8 cellular contexts compared by ENCODE assay signal in the genomic region with DNA sequence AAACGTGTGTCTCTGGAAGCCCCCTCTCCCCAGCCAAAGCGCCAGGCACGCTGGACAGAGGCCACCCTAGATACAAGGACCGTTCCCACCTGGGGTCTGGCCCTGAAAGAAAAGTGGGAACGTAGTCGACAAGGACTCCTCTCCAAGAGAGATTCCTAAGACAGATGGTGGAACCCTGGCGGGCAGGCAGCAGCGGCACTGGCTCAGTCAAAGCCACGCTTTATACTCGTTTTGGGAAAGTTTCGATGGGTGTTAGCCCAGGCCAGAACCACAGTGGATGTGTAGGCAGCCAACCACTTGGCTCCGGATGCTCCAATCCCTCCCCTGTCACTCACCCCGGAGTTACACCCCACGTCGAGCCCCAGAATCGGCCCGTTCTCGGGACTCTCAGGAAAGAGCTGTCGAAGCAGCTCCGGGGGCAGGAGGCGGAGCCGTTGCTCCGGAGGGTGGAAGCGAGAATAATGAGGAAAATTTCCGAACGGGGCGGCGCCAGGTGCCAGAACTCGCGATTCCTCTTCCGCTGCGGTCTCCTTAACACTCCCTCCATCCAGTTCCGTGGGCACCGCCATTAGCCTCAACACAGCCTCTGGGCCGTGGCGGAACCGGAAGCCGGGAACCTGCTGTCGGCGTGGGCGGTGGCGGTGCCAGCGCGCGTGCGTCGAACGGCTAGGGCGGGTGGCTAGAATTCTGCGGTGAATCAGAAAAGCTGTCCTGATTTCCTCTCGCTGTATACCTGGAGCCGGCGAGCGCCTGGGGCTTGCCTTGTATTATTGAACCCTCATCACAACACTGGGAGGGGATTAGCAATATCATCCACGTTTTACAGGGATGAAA. TPM values are rescaled to one million over a fixed set of nuclear protein-coding genes. Genes with fewer than 3 reads are reported as not detected.
DNase-seq lines count a peak whose midpoint lies in the region; ATAC-seq and TF ChIP-seq lines count a peak whose summit lies in the region.

Gene BCDIN3D, minus strand, starts transcription at position 588 of the 834 bp plus-strand sequence. Its CDS starts 19 bp downstream, at position 569.

- peaks cover 2 to 13% (median 10%) of the 10 kb centered on the region in 4 donors for H3K4me1 ChIP-seq in liver (ENCODE audit: control insufficient read depth in 4 of 4, insufficient read depth in 4 of 4, low read length in 3 of 4)

- H3K36me3 Mint-ChIP-seq in activated CD4-positive, alpha-beta T cell treated with anti-CD3 and anti-CD28 coated beads, Interleukin-2, amount 10 ng/mL, durations not matched to agents 7 days and 5 days (ENCODE audit: low read depth) = peaks cover 13% of the 10 kb centered on the region

- H3K9me3 Mint-ChIP-seq in activated CD4-positive, alpha-beta T cell treated with anti-CD3 and anti-CD28 coated beads, Interleukin-2, amount 10 ng/mL, durations not matched to agents 7 days and 5 days = peaks cover 7% of the 10 kb centered on the region

- H3K4me3 ChIP-seq in BJ (ENCODE audit: low read depth, low read length) (peak within 1 kb of the TSS; percentile 80), liver (ENCODE audit: low read depth in 1 of 3, low read length in 3 of 3) (peak within 1 kb of the TSS; percentile 55 to 99 (median 79))

- TF ChIP-seq RAD21 in liver (IDR thresholded peaks at IDR 0.05) = peak; percentile 10 to 42

- DNase-seq in BJ (ENCODE audit: low read depth) (peak; percentile 52), NCI-H526 (lab: John Stamatoyannopoulos, UW) (peak; percentile 72 to 92), cortex of kidney (lab: John Stamatoyannopoulos, UW) (peak; percentile 58)
- DNase-seq in activated CD4-positive, alpha-beta T cell treated with anti-CD3 and anti-CD28 coated beads, Interleukin-2, amount 10 ng/mL, durations not matched to agents 7 days and 5 days = peak; percentile 94
- DNase-seq in stimulated activated CD4-positive, alpha-beta T cell treated with anti-CD3 and anti-CD28 coated beads, Interleukin-4, amount 100 ng/mL, for 1 hour = peak; percentile 96

- H3K36me3 ChIP-seq in BJ (ENCODE audit: control insufficient read depth, insufficient read depth, low read length) (no peaks in the 10 kb centered on the region), liver (ENCODE audit: control insufficient read depth in 4 of 4, insufficient read depth in 3 of 4, low read depth in 1 of 4, low read length in 3 of 4) (no peaks in the 10 kb centered on the region)

- H3K9ac ChIP-seq in liver (ENCODE audit: low read depth in 1 of 2, low read length in 2 of 2) = peak within 1 kb of the TSS; percentile 71 to 96

- no peak for TF ChIP-seq CTCF in BJ (IDR thresholded peaks at IDR 0.05; ENCODE audit: insufficient read depth, low read depth, low read length)
- TF ChIP-seq CTCF in liver (IDR thresholded peaks at IDR 0.05; ENCODE audit: low read depth, low read length, missing input control) = no peak

- H3K9me3 ChIP-seq in liver (ENCODE audit: control insufficient read depth in 4 of 4, low read length in 3 of 4) = no peaks in the 10 kb centered on the region

- POLR2A ChIA-PET in BJ (lab: Charles Lee) = interaction anchor here (0.6 to 0.9 kb wide), 4 partner anchors 11 to 1057 kb away, joined by 3 to 15 read pairs (median 4); partner anchors contain the start of gene NCKAP5L
- POLR2A ChIA-PET in activated CD4-positive, alpha-beta T cell treated with anti-CD3 and anti-CD28 coated beads, Interleukin-2, amount 10 ng/mL, durations not matched to agents 7 days and 5 days (lab: Charles Lee) = interaction anchor here (1.0 kb wide), 1 partner anchor 80 kb away, joined by 4 read pairs; no protein-coding TSS in a partner anchor

- WGBS in liver = under 1% methylated on average over 55 of the region's 55 CpGs

- H3K4me1 Mint-ChIP-seq in activated CD4-positive, alpha-beta T cell treated with anti-CD3 and anti-CD28 coated beads, Interleukin-2, amount 10 ng/mL, durations not matched to agents 7 days and 5 days = peaks cover 43% of the 10 kb centered on the region

- peak; percentile 73 for ATAC-seq in GM19328 (IDR thresholded peaks at IDR 0.05; ENCODE audit: unreplicated experiment)
- ATAC-seq in HG03469 (IDR thresholded peaks at IDR 0.05; ENCODE audit: unreplicated experiment) = peak; percentile 71

- CTCF ChIA-PET in BJ (lab: Yijun Ruan, JAX) = interaction anchor here (1.0 to 7.0 kb wide), 4 partner anchors 8 to 65 kb away, joined by 3 to 37 read pairs (median 5); no protein-coding TSS in a partner anchor
- CTCF ChIA-PET in activated CD4-positive, alpha-beta T cell treated with anti-CD3 and anti-CD28 coated beads, Interleukin-2, amount 10 ng/mL, durations not matched to agents 7 days and 5 days (lab: Charles Lee) = interaction anchor here (0.5 to 2.2 kb wide), 9 partner anchors 14 to 989 kb away, joined by 3 to 5 read pairs (median 4); partner anchors contain the start of genes COX14 and TMBIM6

- no peaks in the 10 kb centered on the region for H3K27me3 Mint-ChIP-seq in activated CD4-positive, alpha-beta T cell treated with anti-CD3 and anti-CD28 coated beads, Interleukin-2, amount 10 ng/mL, durations not matched to agents 7 days and 5 days

- H3K27me3 ChIP-seq in BJ (ENCODE audit: control insufficient read depth, insufficient read depth, low read length) (no peaks in the 10 kb centered on the region), liver (ENCODE audit: control insufficient read depth in 4 of 4, insufficient read depth in 4 of 4, low read length in 3 of 4) (no peaks in the 10 kb centered on the region)

- peak within 1 kb of the TSS; percentile 93 for H3K4me3 Mint-ChIP-seq in activated CD4-positive, alpha-beta T cell treated with anti-CD3 and anti-CD28 coated beads, Interleukin-2, amount 10 ng/mL, durations not matched to agents 7 days and 5 days

- peak within 1 kb of the TSS; percentile 90 to 95 for H3K27ac ChIP-seq in liver (ENCODE audit: low read depth in 1 of 2, low read length in 2 of 2)

- H3K27ac Mint-ChIP-seq in activated CD4-positive, alpha-beta T cell treated with anti-CD3 and anti-CD28 coated beads, Interleukin-2, amount 10 ng/mL, durations not matched to agents 7 days and 5 days = peak within 1 kb of the TSS; percentile 96

TF ChIP-seq in liver, 16 proteins besides CTCF, POLR2A, EP300 and RAD21 (continues in another document):
- no peak for TF ChIP-seq HNF4G (IDR thresholded peaks at IDR 0.05)
- peak in 1 of 2 donors; percentile 20 for TF ChIP-seq RXRA (IDR thresholded peaks at IDR 0.05)
- peak; percentile 73 for TF ChIP-seq TAF1 (conservative IDR thresholded peaks at IDR 0.05)
- peak; percentile 99 to 100 for TF ChIP-seq EGR1 (IDR thresholded peaks at IDR 0.05; ENCODE audit: low read depth in 2 of 2)
- TF ChIP-seq GABPA (IDR thresholded peaks at IDR 0.05 in 1 of 2, conservative IDR thresholded peaks at IDR 0.05 in 1 of 2) = peak; percentile 82 to 95
- TF ChIP-seq, protein P1, sequence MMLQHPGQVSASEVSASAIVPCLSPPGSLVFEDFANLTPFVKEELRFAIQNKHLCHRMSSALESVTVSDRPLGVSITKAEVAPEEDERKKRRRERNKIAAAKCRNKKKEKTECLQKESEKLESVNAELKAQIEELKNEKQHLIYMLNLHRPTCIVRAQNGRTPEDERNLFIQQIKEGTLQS (IDR thresholded peaks at IDR 0.05) = no peak
- TF ChIP-seq HNF4A (conservative IDR thresholded peaks at IDR 0.05) = no peak
- peak; percentile 98 for TF ChIP-seq YY1 (IDR thresholded peaks at IDR 0.05)
- no peak for TF ChIP-seq FOXA2 (IDR thresholded peaks at IDR 0.05)
- TF ChIP-seq, protein P2, sequence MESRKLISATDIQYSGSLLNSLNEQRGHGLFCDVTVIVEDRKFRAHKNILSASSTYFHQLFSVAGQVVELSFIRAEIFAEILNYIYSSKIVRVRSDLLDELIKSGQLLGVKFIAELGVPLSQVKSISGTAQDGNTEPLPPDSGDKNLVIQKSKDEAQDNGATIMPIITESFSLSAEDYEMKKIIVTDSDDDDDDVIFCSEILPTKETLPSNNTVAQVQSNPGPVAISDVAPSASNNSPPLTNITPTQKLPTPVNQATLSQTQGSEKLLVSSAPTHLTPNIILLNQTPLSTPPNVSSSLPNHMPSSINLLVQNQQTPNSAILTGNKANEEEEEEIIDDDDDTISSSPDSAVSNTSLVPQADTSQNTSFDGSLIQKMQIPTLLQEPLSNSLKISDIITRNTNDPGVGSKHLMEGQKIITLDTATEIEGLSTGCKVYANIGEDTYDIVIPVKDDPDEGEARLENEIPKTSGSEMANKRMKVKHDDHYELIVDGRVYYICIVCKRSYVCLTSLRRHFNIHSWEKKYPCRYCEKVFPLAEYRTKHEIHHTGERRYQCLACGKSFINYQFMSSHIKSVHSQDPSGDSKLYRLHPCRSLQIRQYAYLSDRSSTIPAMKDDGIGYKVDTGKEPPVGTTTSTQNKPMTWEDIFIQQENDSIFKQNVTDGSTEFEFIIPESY (IDR thresholded peaks at IDR 0.05) = peak; percentile 74
- TF ChIP-seq MAX (IDR thresholded peaks at IDR 0.05) = peak; percentile 34

RNA-seq across cellular contexts. Expression of gene BCDIN3D, which starts in this region (rescaled TPM):
- polyA plus RNA-seq in BJ (2011; rRNA removed) = 2.6 and 3.5 TPM in 2 replicates
- 1.6 and 2.5 TPM in 2 replicates for polyA minus RNA-seq in BJ (2011; rRNA and poly(A)+ RNA removed)
- 1 to 10 TPM; 7.7 to 8.7 TPM for total RNA-seq in activated CD4-positive, alpha-beta T cell treated with anti-CD3 and anti-CD28 coated beads, Interleukin-2, amount 10 ng/mL, durations not matched to agents 7 days and 5 days
- 1 to 10 TPM; 1.7 to 4.4 TPM for total RNA-seq in liver
- 1 to 10 TPM; 2.0 to 2.2 TPM for polyA plus RNA-seq in liver

Comparison
In these comparisons a context has a peak if more than half of its experiments do, and no peak if none do; other contexts are left out.
1. Peak in every context shown above with its lines: DNase-seq, ATAC-seq, H3K4me3 ChIP-seq and H3K27ac ChIP-seq.